In the genomic region with DNA sequence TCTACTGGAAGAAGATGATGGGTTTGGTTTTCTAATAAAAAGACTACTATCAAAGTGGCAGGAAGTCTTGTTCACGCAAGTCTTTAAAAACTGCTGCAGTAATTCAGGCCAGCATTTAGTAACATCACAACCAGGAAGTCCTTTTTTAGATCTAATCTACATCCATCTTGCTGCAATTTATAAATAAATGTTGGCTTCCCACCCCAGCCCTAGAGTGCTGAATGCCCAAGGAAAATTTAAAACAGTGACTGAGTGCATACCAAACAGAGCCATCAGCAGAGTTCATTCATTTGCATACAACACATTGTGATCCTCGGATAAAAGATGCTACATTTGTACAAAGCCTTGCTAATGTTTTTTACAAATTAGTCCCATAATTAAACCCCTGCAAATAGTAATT, we compare ENCODE assay signal across 1 cellular context.
A peak's percentile ranks its signal among the peaks of the same experiment; 100 is the strongest.
TF ChIP-seq lines count a peak whose summit lies in the region.

No MANE protein-coding gene starts in this region.

TF ChIP-seq in H1, 55 proteins besides CTCF, POLR2A, EP300 and RAD21 (continued from another document):
- TF ChIP-seq CHD7 (IDR thresholded peaks at IDR 0.05; ENCODE audit: insufficient replicate concordance, low read length) = no peak
- TF ChIP-seq JUN (IDR thresholded peaks at IDR 0.05; ENCODE audit: low read depth, low read length) = no peak
- no peak for TF ChIP-seq SIX5 (IDR thresholded peaks at IDR 0.05; ENCODE audit: low read depth, low read length)
- TF ChIP-seq SAP30 (IDR thresholded peaks at IDR 0.05; ENCODE audit: insufficient read depth, insufficient replicate concordance, low read length) = no peak
- no peak for TF ChIP-seq CHD1 (IDR thresholded peaks at IDR 0.05; ENCODE audit: low read depth, low read length)
- TF ChIP-seq HDAC2 (IDR thresholded peaks at IDR 0.05; ENCODE audit: borderline replicate concordance in 1 of 2, low read depth in 2 of 2, low read length in 2 of 2) = peak in 1 of 2 experiments; percentile 58; a peak in 1 of 4 replicates
- no peak for TF ChIP-seq GTF2F1 (IDR thresholded peaks at IDR 0.05; ENCODE audit: borderline replicate concordance, low read depth, low read length)
- TF ChIP-seq TCF12 (IDR thresholded peaks at IDR 0.05; ENCODE audit: low read depth, low read length) = no peak
- TF ChIP-seq RBBP5 (IDR thresholded peaks at IDR 0.05; ENCODE audit: borderline replicate concordance, low read depth, low read length) = no peak
- no peak for TF ChIP-seq BCL11A (IDR thresholded peaks at IDR 0.05; ENCODE audit: low read depth in 2 of 2, low read length in 2 of 2)
- TF ChIP-seq ZNF274 (IDR thresholded peaks at IDR 0.05; ENCODE audit: borderline replicate concordance, extremely low read depth, low read length) = no peak
